Comparison of ENCODE assay signal across 9 cellular contexts in genomic region chr2:121075006-121075545, GRCh38.
A peak's percentile ranks its signal among the peaks of the same experiment; 100 is the strongest.
DNase-seq lines count a peak whose midpoint lies in the region; ATAC-seq lines count a peak whose summit lies in the region.
"Had no signal": no experiment of that assay in that cellular context is flagged by ENCODE, and none has a peak within 500 bp of the region (broad histone marks: within the 10 kb centered on the region; RNA-seq: fewer than 3 reads in every experiment).

No MANE protein-coding gene starts in this region.

- peaks cover 36% of the 10 kb centered on the region for H3K27me3 ChIP-seq in NT2/D1 (ENCODE audit: insufficient read depth, insufficient read length)
- H3K27me3 ChIP-seq in naive thymus-derived CD4-positive, alpha-beta T cell (ENCODE audit: control insufficient read depth in 2 of 2, insufficient read depth in 2 of 2, low read length in 2 of 2): peaks cover 0 to 4% of the 10 kb centered on the region in 2 donors

- no peak overlapping the region for H3K27ac ChIP-seq in naive thymus-derived CD4-positive, alpha-beta T cell (ENCODE audit: low read depth, low read length)

- H3K4me3 ChIP-seq in NT2/D1 (ENCODE audit: insufficient read length, low read depth): no peak overlapping the region
- H3K4me3 ChIP-seq in naive thymus-derived CD4-positive, alpha-beta T cell (ENCODE audit: low read length): no peak overlapping the region

- intact Hi-C loops in naive thymus-derived CD4-positive, alpha-beta T cell (cut with micrococcal nuclease): no loop called here

- no peaks in the 10 kb centered on the region for H3K9me3 ChIP-seq in NT2/D1 (ENCODE audit: insufficient read depth, low read length)
- no peaks in the 10 kb centered on the region for H3K9me3 ChIP-seq in naive thymus-derived CD4-positive, alpha-beta T cell (ENCODE audit: control insufficient read depth in 2 of 3, low read length in 3 of 3)

- H3K36me3 Mint-ChIP-seq in naive thymus-derived CD4-positive, alpha-beta T cell: no peaks in the 10 kb centered on the region
- H3K36me3 Mint-ChIP-seq: activated naive CD8-positive, alpha-beta T cell had no signal

- DNase-seq in Daoy (ENCODE audit: low read depth): peak; percentile 98
- DNase-seq in NT2/D1 (ENCODE audit: low read depth, low spot score): peak; percentile 93
- peak; percentile 19 for DNase-seq in cerebellum (ENCODE audit: low spot score)
- DNase-seq in naive thymus-derived CD4-positive, alpha-beta T cell: no peak

- no peaks in the 10 kb centered on the region for H3K36me3 ChIP-seq in NT2/D1 (ENCODE audit: insufficient read depth, insufficient read length, low read length)
- no peaks in the 10 kb centered on the region for H3K36me3 ChIP-seq in naive thymus-derived CD4-positive, alpha-beta T cell (ENCODE audit: control insufficient read depth in 2 of 3, insufficient read depth in 3 of 3, low read length in 3 of 3)

- H3K4me1 Mint-ChIP-seq in naive thymus-derived CD4-positive, alpha-beta T cell: peaks cover 0 to 3% (median 0%) of the 10 kb centered on the region in 7 donors

- H3K4me1 ChIP-seq in NT2/D1 (ENCODE audit: insufficient read depth, insufficient read length): peaks cover 36% of the 10 kb centered on the region
- no peaks in the 10 kb centered on the region for H3K4me1 ChIP-seq in naive thymus-derived CD4-positive, alpha-beta T cell (ENCODE audit: control insufficient read depth in 2 of 2, insufficient read depth in 2 of 2, low read length in 2 of 2)

- H3K9me3 Mint-ChIP-seq in naive thymus-derived CD4-positive, alpha-beta T cell: no peaks in the 10 kb centered on the region

- H3K27ac Mint-ChIP-seq in naive thymus-derived CD4-positive, alpha-beta T cell: no peak overlapping the region
- H3K27ac Mint-ChIP-seq: activated naive CD8-positive, alpha-beta T cell had no signal

- H3K27me3 Mint-ChIP-seq in naive thymus-derived CD4-positive, alpha-beta T cell: peaks cover 19 to 33% (median 29%) of the 10 kb centered on the region in 5 donors

- no peak overlapping the region for H3K4me3 Mint-ChIP-seq in naive thymus-derived CD4-positive, alpha-beta T cell
- H3K4me3 Mint-ChIP-seq: activated naive CD8-positive, alpha-beta T cell had no signal

- CTCF ChIA-PET in naive thymus-derived CD4-positive, alpha-beta T cell (lab: Charles Lee): no interaction called here

- POLR2A ChIA-PET in naive thymus-derived CD4-positive, alpha-beta T cell (lab: Charles Lee): no interaction called here

- H3K9ac ChIP-seq in NT2/D1 (ENCODE audit: insufficient read length, low read depth): peak overlapping the region; percentile 65

- ATAC-seq in HG03432 (IDR thresholded peaks at IDR 0.05; ENCODE audit: unreplicated experiment) (peak; percentile 58), HG02973 (IDR thresholded peaks at IDR 0.05; ENCODE audit: unreplicated experiment) (no peak), HG03354 (IDR thresholded peaks at IDR 0.05; ENCODE audit: poor library complexity, severe bottlenecking, unreplicated experiment) (no peak), GM19324 (IDR thresholded peaks at IDR 0.05; ENCODE audit: low FRiP score, unreplicated experiment) (no peak)
- peak; percentile 29 for ATAC-seq in naive thymus-derived CD4-positive, alpha-beta T cell

Comparison
In these comparisons a context has a peak if more than half of its experiments do, and no peak if none do; other contexts are left out.
1. DNase-seq: peak in Daoy (single experiment), NT2/D1 (single experiment) and cerebellum (single experiment); none in naive thymus-derived CD4-positive, alpha-beta T cell (0 of 9).
2. ATAC-seq: peak in HG03432 (single experiment) and naive thymus-derived CD4-positive, alpha-beta T cell (single experiment); none in HG02973 (single experiment), HG03354 (single experiment) and GM19324 (single experiment).